In the genomic region with DNA sequence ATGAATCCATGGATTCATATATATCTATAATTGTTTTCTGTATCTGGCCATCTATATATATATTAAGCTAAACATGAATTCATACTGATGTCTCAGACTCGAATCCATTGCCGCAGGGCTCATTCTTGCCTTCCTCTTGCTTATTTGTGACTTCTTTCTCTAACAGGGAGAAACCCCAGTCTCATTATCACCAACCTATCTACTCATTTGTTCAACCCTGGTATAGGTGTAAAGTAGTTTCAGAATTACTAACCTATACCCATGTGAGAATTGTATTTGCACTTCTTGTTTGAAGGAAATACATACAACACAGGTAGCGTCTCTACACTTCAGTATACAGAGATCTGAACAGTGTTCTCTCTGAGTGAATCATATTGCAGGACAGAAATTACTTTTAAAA, we compare ENCODE assay signal across 18 cellular contexts.
DNase-seq lines count a peak whose midpoint lies in the region; ATAC-seq and TF ChIP-seq lines count a peak whose summit lies in the region.
"Had no signal": no experiment of that assay in that cellular context is flagged by ENCODE, and none has a peak within 500 bp of the region (broad histone marks: within the 10 kb centered on the region; RNA-seq: fewer than 3 reads in every experiment).

No MANE protein-coding gene starts in this region.

- ATAC-seq in GM18870 (IDR thresholded peaks at IDR 0.05; ENCODE audit: unreplicated experiment) (peak; percentile 74), HG02642 (IDR thresholded peaks at IDR 0.05; ENCODE audit: poor library complexity, unreplicated experiment) (peak; percentile 62)
- ATAC-seq: left lobe of liver had no signal

- in situ Hi-C loops in GM13976 (cut with MboI; ENCODE audit: low sequenced_read_pairs, unreplicated experiment), result no loop called here

- H3K9me3 Mint-ChIP-seq in T-helper 1 cell treated with Interleukin-12 subunit alpha and Interleukin-12 subunit beta and Interleukin-4 antibody, amounts not matched to agents 30 μg/mL and 1 μg/mL, for 36 hours, result no peaks in the 10 kb centered on the region
- no peaks in the 10 kb centered on the region for H3K9me3 Mint-ChIP-seq in progenitor cell of endocrine pancreas (ENCODE audit: low read depth)
- H3K9me3 Mint-ChIP-seq: CD14-positive monocyte, endodermal cell, nephron progenitor cell had no signal

- H3K27ac Mint-ChIP-seq in T-helper 1 cell treated with Interleukin-12 subunit alpha and Interleukin-12 subunit beta and Interleukin-4 antibody, amounts not matched to agents 30 μg/mL and 1 μg/mL, for 36 hours, result peak overlapping the region; percentile 68
- H3K27ac Mint-ChIP-seq in progenitor cell of endocrine pancreas, result no peak overlapping the region
- H3K27ac Mint-ChIP-seq: endodermal cell, nephron progenitor cell had no signal

- peak; percentile 41 for DNase-seq in GM13976 (ENCODE audit: low spot score)
- DNase-seq in progenitor cell of endocrine pancreas (ENCODE audit: low spot score, unreplicated experiment), result no peak
- no peak for DNase-seq in DMS 273 treated with DMSO at 0.1 percent for 48 hours (lab: John Stamatoyannopoulos, UW)
- DNase-seq in SW 1271 (lab: John Stamatoyannopoulos, UW), result no peak
- DNase-seq in NCI-H2227 treated with DMSO at 0.1 percent for 48 hours (lab: John Stamatoyannopoulos, UW), result no peak
- DNase-seq: endodermal cell, GOT3, head of caudate nucleus, NCI-H1417 treated with DMSO at 0.1 percent for 48 hours, NCI-H82, nephron progenitor cell, SIG-M5, small intestine had no signal

- peak overlapping the region; percentile 13 for H3K4me3 Mint-ChIP-seq in T-helper 1 cell treated with Interleukin-12 subunit alpha and Interleukin-12 subunit beta and Interleukin-4 antibody, amounts not matched to agents 30 μg/mL and 1 μg/mL, for 36 hours
- H3K4me3 Mint-ChIP-seq in progenitor cell of endocrine pancreas (ENCODE audit: low read depth), result no peak overlapping the region
- H3K4me3 Mint-ChIP-seq: CD14-positive monocyte, endodermal cell, nephron progenitor cell had no signal

- peaks cover 49% of the 10 kb centered on the region for H3K36me3 Mint-ChIP-seq in T-helper 1 cell treated with Interleukin-12 subunit alpha and Interleukin-12 subunit beta and Interleukin-4 antibody, amounts not matched to agents 30 μg/mL and 1 μg/mL, for 36 hours (ENCODE audit: low read depth)
- peaks cover 33% of the 10 kb centered on the region for H3K36me3 Mint-ChIP-seq in progenitor cell of endocrine pancreas (ENCODE audit: insufficient read depth)

- TF ChIP-seq CTCF in GM13976 (IDR thresholded peaks at IDR 0.05; ENCODE audit: borderline replicate concordance, control extremely low read depth, extremely low read depth, insufficient read depth, missing control alignments), result no peak
- no peak for TF ChIP-seq CTCF in progenitor cell of endocrine pancreas (IDR thresholded peaks at IDR 0.05; ENCODE audit: unreplicated experiment)

- no peaks in the 10 kb centered on the region for H3K27me3 Mint-ChIP-seq in T-helper 1 cell treated with Interleukin-12 subunit alpha and Interleukin-12 subunit beta and Interleukin-4 antibody, amounts not matched to agents 30 μg/mL and 1 μg/mL, for 36 hours (ENCODE audit: low read depth)
- H3K27me3 Mint-ChIP-seq in progenitor cell of endocrine pancreas, result no peaks in the 10 kb centered on the region

- peaks cover 23% of the 10 kb centered on the region for H3K4me1 Mint-ChIP-seq in T-helper 1 cell treated with Interleukin-12 subunit alpha and Interleukin-12 subunit beta and Interleukin-4 antibody, amounts not matched to agents 30 μg/mL and 1 μg/mL, for 36 hours (ENCODE audit: low read depth)
- no peaks in the 10 kb centered on the region for H3K4me1 Mint-ChIP-seq in progenitor cell of endocrine pancreas (ENCODE audit: low read depth)
- H3K4me1 Mint-ChIP-seq: CD14-positive monocyte, endodermal cell, nephron progenitor cell had no signal
